In genomic region chr15:68229386-68230156, GRCh38 we compare ENCODE assay signal across 8 cellular contexts. TPM values are rescaled to one million over a fixed set of nuclear protein-coding genes. Genes with fewer than 3 reads are reported as not detected.
DNase-seq lines count a peak whose midpoint lies in the region; ATAC-seq and TF ChIP-seq lines count a peak whose summit lies in the region.

Gene CLN6, minus strand, starts transcription at chr15:68229728. Its CDS starts 144 bp downstream, at chr15:68229584.

- peak; percentile 83 for ATAC-seq in GM23338

- H3K9me3 ChIP-seq in neural progenitor cell (ENCODE audit: low read depth) (no peaks in the 10 kb centered on the region), stomach smooth muscle (ENCODE audit: control insufficient read depth in 2 of 2, low read length in 2 of 2) (no peaks in the 10 kb centered on the region)

- H3K79me2 ChIP-seq in GM23338 (replicated peaks; ENCODE audit: insufficient read depth): peaks cover 44% of the 10 kb centered on the region
- H3K79me2 ChIP-seq in neural progenitor cell (ENCODE audit: low read depth): peaks cover 46% of the 10 kb centered on the region

- H3K4me1 ChIP-seq in GM23338 (ENCODE audit: insufficient read depth) (peaks cover 17% of the 10 kb centered on the region; the same call in 1 of the 2 replicates), neural progenitor cell (peaks cover 38% of the 10 kb centered on the region), stomach smooth muscle (ENCODE audit: control insufficient read depth, insufficient read depth, low read length) (peaks cover 22% of the 10 kb centered on the region)

- H3K9me3 Mint-ChIP-seq in GM23338 (peaks cover 3% of the 10 kb centered on the region; the same call in 1 of the 3 replicates), neural progenitor cell (no peaks in the 10 kb centered on the region)

- H3K4me1 Mint-ChIP-seq in GM23338 (peaks cover 42% of the 10 kb centered on the region), neural progenitor cell (peaks cover 67% of the 10 kb centered on the region)

- H3K9ac ChIP-seq in neural progenitor cell: peak within 1 kb of the TSS; percentile 85
- peak within 1 kb of the TSS; percentile 64 to 76 for H3K9ac ChIP-seq in stomach smooth muscle (ENCODE audit: low read length in 2 of 2)

- H3K27me3 Mint-ChIP-seq in GM23338 (ENCODE audit: insufficient read depth, low read depth, poor library complexity) (peaks cover 18% of the 10 kb centered on the region), neural progenitor cell (ENCODE audit: insufficient read depth, low read depth) (peaks cover 14% of the 10 kb centered on the region)

- no peaks in the 10 kb centered on the region for H3K27me3 ChIP-seq in GM23338 (ENCODE audit: insufficient read depth)
- no peaks in the 10 kb centered on the region for H3K27me3 ChIP-seq in neural progenitor cell
- no peaks in the 10 kb centered on the region for H3K27me3 ChIP-seq in stomach smooth muscle (ENCODE audit: control insufficient read depth in 1 of 2, insufficient read depth in 2 of 2, low read length in 2 of 2)

- peak within 1 kb of the TSS; percentile 91 for H3K27ac Mint-ChIP-seq in GM23338
- H3K27ac Mint-ChIP-seq in neural progenitor cell: peak within 1 kb of the TSS; percentile 88

- H4K20me1 ChIP-seq in GM23338 (replicated peaks; ENCODE audit: insufficient read depth) (peaks cover 34% of the 10 kb centered on the region), neural progenitor cell (ENCODE audit: low read depth) (peaks cover 23% of the 10 kb centered on the region)

- H3K4me2 ChIP-seq in GM23338: peak within 1 kb of the TSS; percentile 100
- H3K4me2 ChIP-seq in neural progenitor cell: peak within 1 kb of the TSS; percentile 83

- H3K4me3 Mint-ChIP-seq in GM23338: peak within 1 kb of the TSS; percentile 98
- peak within 1 kb of the TSS; percentile 96 for H3K4me3 Mint-ChIP-seq in neural progenitor cell

- H3K36me3 ChIP-seq in GM23338 (ENCODE audit: insufficient read depth) (no peaks in the 10 kb centered on the region), neural progenitor cell (no peaks in the 10 kb centered on the region), stomach smooth muscle (ENCODE audit: control insufficient read depth in 2 of 2, insufficient read depth in 2 of 2, low read length in 2 of 2) (no peaks in the 10 kb centered on the region)

- TF ChIP-seq CTCF in GM23338 (conservative IDR thresholded peaks at IDR 0.05; ENCODE audit: low read depth in 2 of 2) (no peak), foreskin fibroblast (IDR thresholded peaks at IDR 0.05; ENCODE audit: low read depth, low read length) (no peak), neural progenitor cell (IDR thresholded peaks at IDR 0.05) (no peak)

- H3K9me2 ChIP-seq in GM23338 (ENCODE audit: insufficient read depth): no peaks in the 10 kb centered on the region

- H3F3A ChIP-seq in GM23338 (replicated peaks; ENCODE audit: low read depth) (peaks cover 13% of the 10 kb centered on the region), neural progenitor cell (ENCODE audit: low read depth) (peaks cover 18% of the 10 kb centered on the region)

- peaks cover 11% of the 10 kb centered on the region; the same call in 2 of the 3 replicates for H3K36me3 Mint-ChIP-seq in GM23338 (ENCODE audit: low read depth)
- peaks cover 3% of the 10 kb centered on the region for H3K36me3 Mint-ChIP-seq in neural progenitor cell

- peak within 1 kb of the TSS; percentile 94 for H3K4me3 ChIP-seq in GM23338
- peak within 1 kb of the TSS; percentile 77 to 88 for H3K4me3 ChIP-seq in foreskin fibroblast (ENCODE audit: low read depth in 1 of 2, low read length in 2 of 2)
- peak within 1 kb of the TSS; percentile 77 for H3K4me3 ChIP-seq in neural progenitor cell
- peak within 1 kb of the TSS; percentile 83 to 84 for H3K4me3 ChIP-seq in stomach smooth muscle (ENCODE audit: low read length in 2 of 2)

- peak; percentile 84 for DNase-seq in ELR (ENCODE audit: low read depth)
- DNase-seq in GM23338 (ENCODE audit: low spot score): peak; percentile 89
- DNase-seq in LHCN-M2 (ENCODE audit: low read depth): peak; percentile 75
- DNase-seq in SIG-M5 treated with dmso at 0.1 percent for 504 hours (lab: John Stamatoyannopoulos, UW; ENCODE audit: unreplicated experiment): peak; percentile 70
- DNase-seq in activated gamma-delta T cell treated with Interleukin-2 at 50 U/mL for 16 hours: peak; percentile 79
- DNase-seq in foreskin fibroblast: peak; percentile 75 to 94
- peak; percentile 93 for DNase-seq in neural progenitor cell (ENCODE audit: low spot score)

- H3K27ac ChIP-seq in GM23338 (ENCODE audit: low read depth): peak within 1 kb of the TSS; percentile 87
- H3K27ac ChIP-seq in neural progenitor cell: peak within 1 kb of the TSS; percentile 89
- peak within 1 kb of the TSS; percentile 18 for H3K27ac ChIP-seq in stomach smooth muscle (ENCODE audit: low read length)

- peak within 1 kb of the TSS; percentile 99 for H2AFZ ChIP-seq in GM23338
- H2AFZ ChIP-seq in neural progenitor cell (replicated peaks): peak within 1 kb of the TSS; percentile 91

TF ChIP-seq in GM23338, 12 proteins besides CTCF, POLR2A, EP300 and RAD21:
- TF ChIP-seq POLR2AphosphoS5 (IDR thresholded peaks at IDR 0.05; ENCODE audit: low read depth) (peak; percentile 64; the same call in 1 of the 2 replicates), ZNF114 (CRISPR knock-in tag; IDR thresholded peaks at IDR 0.05) (no peak)

RNA-seq across cellular contexts. Expression of gene CLN6, which starts in this region (rescaled TPM):
- 69.5 and 87.4 TPM in 2 replicates for total RNA-seq in GM23338 (2014; rRNA removed; shearing (Covaris generic))
- polyA plus RNA-seq in GM23338 (2016; fragmentation: Nextera tagmentation; extraction: Ambion mirVana): 20.0 and 20.7 TPM in 2 replicates
- total RNA-seq in LHCN-M2 (2014; rRNA removed) (34.9 and 40.9 TPM in 2 replicates), neural progenitor cell (ENCODE audit: low replicate concordance) (24.4 and 41.9 TPM in 2 replicates)
- 28.8 TPM for polyA plus RNA-seq in LHCN-M2 (2012)

Comparison
In these comparisons a context has a peak if more than half of its experiments do, and no peak if none do; other contexts are left out.
1. Peak in every context shown above with its lines: DNase-seq, ATAC-seq, H3K4me3 ChIP-seq and H3K27ac ChIP-seq.
2. H3K27ac ChIP-seq: peak in every context shown above with its lines; median percentile 89 in neural progenitor cell; 87 in GM23338; 18 in stomach smooth muscle.